Comparison of ENCODE assay signal across 9 cellular contexts in genomic region chr4:48141048-48141447, GRCh38. TPM values are rescaled to one million over a fixed set of nuclear protein-coding genes. Genes with fewer than 3 reads are reported as not detected.
DNase-seq lines count a peak whose midpoint lies in the region; ATAC-seq, FAIRE-seq and TF ChIP-seq lines count a peak whose summit lies in the region.
"Had no signal": no experiment of that assay in that cellular context is flagged by ENCODE, and none has a peak within 500 bp of the region (broad histone marks: within the 10 kb centered on the region; RNA-seq: fewer than 3 reads in every experiment).

No MANE protein-coding gene starts in this region.

- H3K27ac Mint-ChIP-seq in endothelial cell (ENCODE audit: unreplicated experiment) (no peak overlapping the region), nephron progenitor cell (no peak overlapping the region)

- H2AFZ ChIP-seq in PC-9 = no peak overlapping the region

- no peaks in the 10 kb centered on the region for H3K79me2 ChIP-seq in PC-9 (ENCODE audit: low read depth)

- H3K4me3 ChIP-seq in PC-9 = no peak overlapping the region
- H3K4me3 ChIP-seq: BLaER1 treated with 17β-estradiol and CSF1 and Interleukin-3, amounts not matched to agents 10 nM and 100 nM had no signal

- no peak overlapping the region for H3K4me2 ChIP-seq in PC-9
- H3K4me2 ChIP-seq: BLaER1 treated with 17β-estradiol and CSF1 and Interleukin-3, amounts not matched to agents 10 nM and 100 nM had no signal

- TF ChIP-seq CTCF in PC-9 (conservative IDR thresholded peaks at IDR 0.05) (peak; percentile 76), endothelial cell (IDR thresholded peaks at IDR 0.05; ENCODE audit: unreplicated experiment) (peak; percentile 73), nephron progenitor cell (IDR thresholded peaks at IDR 0.05) (peak; percentile 61)

- H3K27me3 ChIP-seq in PC-9 (ENCODE audit: insufficient read depth, low read depth) = no peaks in the 10 kb centered on the region
- H3K27me3 ChIP-seq: BLaER1 treated with 17β-estradiol and CSF1 and Interleukin-3, amounts not matched to agents 10 nM and 100 nM had no signal

- H3K9me2 ChIP-seq in PC-9 (ENCODE audit: insufficient read depth) = no peaks in the 10 kb centered on the region

- H3K4me3 Mint-ChIP-seq in endothelial cell (ENCODE audit: unreplicated experiment) (no peak overlapping the region), nephron progenitor cell (no peak overlapping the region)

- H3K4me1 ChIP-seq in PC-9 (replicated peaks; ENCODE audit: insufficient read depth) = peaks cover 6% of the 10 kb centered on the region; the same call in 1 of the 2 replicates

- intact Hi-C loops in PC-9 (cut with micrococcal nuclease; ENCODE audit: unreplicated experiment) = loop anchor here (1.0 to 5.0 kb wide), 3 partner anchors 13 to 139 kb away; partner anchors contain the start of genes CNGA1 and NIPAL1

- no peaks in the 10 kb centered on the region for H3K4me1 Mint-ChIP-seq in endothelial cell (ENCODE audit: unreplicated experiment)
- H3K4me1 Mint-ChIP-seq in nephron progenitor cell = peaks cover 9% of the 10 kb centered on the region

- POLR2A ChIA-PET in PC-9 (lab: Charles Lee; ENCODE audit: unreplicated experiment) = no interaction called here

- H3K9me3 ChIP-seq in PC-9 (ENCODE audit: insufficient read depth, low read depth) = no peaks in the 10 kb centered on the region
- H3K9me3 ChIP-seq: BLaER1 treated with 17β-estradiol and CSF1 and Interleukin-3, amounts not matched to agents 10 nM and 100 nM had no signal

- no peak for ATAC-seq in HG03045 (IDR thresholded peaks at IDR 0.05; ENCODE audit: unreplicated experiment)

- CTCF ChIA-PET in PC-9 (lab: Charles Lee) = no interaction called here

- H3K9me3 Mint-ChIP-seq in endothelial cell (ENCODE audit: unreplicated experiment) = no peaks in the 10 kb centered on the region
- H3K9me3 Mint-ChIP-seq in nephron progenitor cell = no peaks in the 10 kb centered on the region

- no peaks in the 10 kb centered on the region for H3K36me3 Mint-ChIP-seq in endothelial cell (ENCODE audit: low read depth, unreplicated experiment)
- H3K36me3 Mint-ChIP-seq in nephron progenitor cell (ENCODE audit: low read depth) = no peaks in the 10 kb centered on the region

- no peak for FAIRE-seq in HTR-8/SVneo (lab: Jason Lieb, UNC)

- no TSS peak for BruUV-seq in PC-9 (replicated peaks; lab: Mats Ljungman, UMichigan)

- H4K20me1 ChIP-seq in PC-9 (ENCODE audit: insufficient read depth) = no peaks in the 10 kb centered on the region

- no peaks in the 10 kb centered on the region for H3F3A ChIP-seq in PC-9 (ENCODE audit: insufficient read depth, low read depth)

- H3K27me3 Mint-ChIP-seq in endothelial cell (ENCODE audit: unreplicated experiment) (no peaks in the 10 kb centered on the region), nephron progenitor cell (ENCODE audit: low read depth, poor library complexity) (peaks cover 6% of the 10 kb centered on the region)

- H3K27ac ChIP-seq in PC-9 = no peak overlapping the region

- DNase-seq in NCI-H1417 (lab: John Stamatoyannopoulos, UW) (peak in 2 of 3 experiments; percentile 59 to 63), NCI-H1417 treated with DMSO at 0.1 percent for 48 hours (lab: John Stamatoyannopoulos, UW) (no peak), HTR-8/SVneo (ENCODE audit: insufficient read length, low spot score) (peak; percentile 48), PC-9 (peak in 1 of 2 experiments; percentile 48), endothelial cell (ENCODE audit: low spot score) (no peak), nephron progenitor cell (no peak)
- DNase-seq in activated CD8-positive, alpha-beta memory T cell treated with anti-CD3 and anti-CD28 coated beads, Interleukin-2, amount 50 U/mL, for 4 hours = no peak

- 0 out of 2 replicates have a peak, but pooled peaks cover 11% of the 10 kb centered on the region for H3K36me3 ChIP-seq in PC-9 (ENCODE audit: low read depth)

RNA-seq across cellular contexts. Expression of gene TXK, which starts 7.0 kb away (rescaled TPM):
- total RNA-seq in PC-9 (2021) (1.4 and 2.6 TPM in 2 replicates), endothelial cell (ENCODE audit: unreplicated experiment) (0.36 TPM)

Comparison
In these comparisons a context has a peak if more than half of its experiments do, and no peak if none do; other contexts are left out.
1. DNase-seq: peak in NCI-H1417 (2 of 3) and HTR-8/SVneo (single experiment); none in NCI-H1417 treated with DMSO at 0.1 percent for 48 hours (single experiment), endothelial cell (single experiment), nephron progenitor cell (single experiment) and activated CD8-positive, alpha-beta memory T cell treated with anti-CD3 and anti-CD28 coated beads, Interleukin-2, amount 50 U/mL, for 4 hours (single experiment).
2. Peak in every context shown above with its lines, with median percentiles within 50 percentile points of each other: CTCF ChIP-seq.